ENCODE assay signal across 16 cellular contexts in genomic region chr14:83217492-83217891, GRCh38.
A peak's percentile ranks its signal among the peaks of the same experiment; 100 is the strongest.
DNase-seq lines count a peak whose midpoint lies in the region; ATAC-seq and TF ChIP-seq lines count a peak whose summit lies in the region.
"Had no signal": no experiment of that assay in that cellular context is flagged by ENCODE, and none has a peak within 500 bp of the region (broad histone marks: within the 10 kb centered on the region; RNA-seq: fewer than 3 reads in every experiment).

No MANE protein-coding gene starts in this region.

- H3K4me1 Mint-ChIP-seq in MCF 10A (ENCODE audit: insufficient read depth, unreplicated experiment) = peaks cover 12% of the 10 kb centered on the region

- in situ Hi-C loops in mammary epithelial cell (cut with MboI; ENCODE audit: low sequenced_read_pairs in 2 of 2) = no loop called here

- H3K79me2 ChIP-seq in mammary epithelial cell (ENCODE audit: insufficient read depth, low read length) = no peaks in the 10 kb centered on the region

- H3K36me3 ChIP-seq in mammary epithelial cell (ENCODE audit: insufficient read depth, low read length) (no peaks in the 10 kb centered on the region), aorta (ENCODE audit: control insufficient read depth in 1 of 2, insufficient read depth in 2 of 2, low read length in 1 of 2) (no peaks in the 10 kb centered on the region)
- H3K36me3 ChIP-seq: adrenal gland, HAP-1, spleen had no signal

- intact Hi-C loops in MCF 10A (cut with micrococcal nuclease) (no loop called here), mammary epithelial cell (cut with micrococcal nuclease) (no loop called here), aorta (cut with DNase I) (no loop called here)

- dilution Hi-C loops in mammary epithelial cell (cut with HindIII; ENCODE audit: low sequenced_read_pairs) = no loop called here

- H3K27me3 ChIP-seq in mammary epithelial cell (ENCODE audit: insufficient read depth, low read length) = no peaks in the 10 kb centered on the region
- H3K27me3 ChIP-seq in aorta (ENCODE audit: control insufficient read depth in 1 of 2, insufficient read depth in 2 of 2, low read length in 1 of 2) = no peaks in the 10 kb centered on the region
- H3K27me3 ChIP-seq: adrenal gland, spleen had no signal

- no peak overlapping the region for H3K4me2 ChIP-seq in mammary epithelial cell (ENCODE audit: insufficient read depth, low read depth, low read length)

- BruUV-seq in MCF 10A (replicated peaks; lab: Mats Ljungman, UMichigan) (no TSS peak), mammary epithelial cell (replicated peaks; lab: Mats Ljungman, UMichigan) (no TSS peak)

- no peak overlapping the region for H3K9ac ChIP-seq in mammary epithelial cell (ENCODE audit: insufficient read depth, low read length)

- CTCF ChIA-PET in MCF 10A (lab: Yijun Ruan, JAX) = interaction anchor here (0.6 to 1.1 kb wide), 6 partner anchors 9 to 675 kb away, joined by 3 to 4 read pairs (median 3); no protein-coding TSS in a partner anchor
- CTCF ChIA-PET in mammary epithelial cell (lab: Charles Lee; ENCODE audit: low non-redundant PET) = interaction anchor here (0.6 kb wide), 1 partner anchor 27 kb away, joined by 5 read pairs; no protein-coding TSS in a partner anchor

- TF ChIP-seq CTCF in MCF 10A (IDR thresholded peaks at IDR 0.05; ENCODE audit: unreplicated experiment) (no peak), mammary epithelial cell (conservative IDR thresholded peaks at IDR 0.05 in 1 of 2, IDR thresholded peaks at IDR 0.05 in 1 of 2; ENCODE audit: extremely low read depth in 1 of 2, insufficient read depth in 1 of 2, low read depth in 1 of 2, low read length in 2 of 2) (no peak)

- H3K9me3 ChIP-seq in mammary epithelial cell (replicated peaks; ENCODE audit: insufficient read depth, low read length) (peaks cover 4% of the 10 kb centered on the region), aorta (ENCODE audit: control insufficient read depth, low read length) (no peaks in the 10 kb centered on the region)
- H3K9me3 ChIP-seq: HAP-1 had no signal

- H3K4me3 Mint-ChIP-seq in MCF 10A (ENCODE audit: unreplicated experiment) = no peak overlapping the region

- H3K36me3 Mint-ChIP-seq in MCF 10A (ENCODE audit: insufficient read depth, unreplicated experiment) = peaks cover 5% of the 10 kb centered on the region

- H3K27ac ChIP-seq in mammary epithelial cell (ENCODE audit: insufficient read depth, low read depth, low read length) = no peak overlapping the region
- no peak overlapping the region for H3K27ac ChIP-seq in aorta (ENCODE audit: low read depth in 1 of 2, low read length in 2 of 2)
- H3K27ac ChIP-seq: adrenal gland, spleen had no signal

- no peaks in the 10 kb centered on the region for H3K4me1 ChIP-seq in mammary epithelial cell (ENCODE audit: insufficient read depth, low read length)
- H3K4me1 ChIP-seq in aorta (ENCODE audit: control insufficient read depth in 1 of 2, insufficient read depth in 2 of 2, low read length in 2 of 2) = no peaks in the 10 kb centered on the region
- H3K4me1 ChIP-seq: adrenal gland, HAP-1, spleen had no signal

- H3K27me3 Mint-ChIP-seq in MCF 10A (ENCODE audit: insufficient read depth, unreplicated experiment) = no peaks in the 10 kb centered on the region

- peak; percentile 59 for ATAC-seq in aorta (ENCODE audit: low FRiP score)

- no peak overlapping the region for H2AFZ ChIP-seq in mammary epithelial cell (ENCODE audit: low read depth, low read length)

- DNase-seq in MCF 10A (ENCODE audit: unreplicated experiment) = peak; percentile 94
- no peak for DNase-seq in mammary epithelial cell
- DNase-seq in amniotic epithelial cell (ENCODE audit: low read depth) = peak; percentile 97
- DNase-seq in glomerular visceral epithelial cell (ENCODE audit: extremely low spot score) = peak; percentile 44
- DNase-seq in aorta = peak in 1 of 2 donors; percentile 55
- DNase-seq in NCI-H2227 (lab: John Stamatoyannopoulos, UW; ENCODE audit: unreplicated experiment) = no peak
- no peak for DNase-seq in activated CD4-positive, CD25-positive, alpha-beta regulatory T cell treated with anti-CD3 and anti-CD28 coated beads, Interleukin-2, amount 50 U/mL, for 72 hours
- no peak for DNase-seq in NK-92 treated with Interleukin-12 subunit alpha and Interleukin-12 subunit beta, amount 100 ng/mL, for 24 hours (lab: John Stamatoyannopoulos, UW)
- DNase-seq: ACHN; activated T-cell treated with anti-CD3 and anti-CD28 coated beads, Interleukin-2, amount 50 U/mL, for 1 hour; DMS53; NCI-H2171; spleen; trophoblast cell had no signal

- H3K27ac Mint-ChIP-seq in MCF 10A (ENCODE audit: low read depth, unreplicated experiment) = peak overlapping the region; percentile 57

- H3K4me3 ChIP-seq in mammary epithelial cell (replicated peaks in 1 of 3; ENCODE audit: insufficient read depth in 1 of 3, low read depth in 2 of 3, low read length in 3 of 3) (no peak overlapping the region), aorta (ENCODE audit: low read length in 2 of 2) (no peak overlapping the region)
- H3K4me3 ChIP-seq: adrenal gland, HAP-1 had no signal

- no peaks in the 10 kb centered on the region for H4K20me1 ChIP-seq in mammary epithelial cell (ENCODE audit: insufficient read depth, low read length)

- POLR2A ChIA-PET in MCF 10A (lab: Yijun Ruan, JAX) = interaction anchor here (0.7 to 0.8 kb wide), 2 partner anchors 12 to 211 kb away, joined by 3 read pairs; no protein-coding TSS in a partner anchor

- peaks cover 7% of the 10 kb centered on the region for H3K9me3 Mint-ChIP-seq in MCF 10A (ENCODE audit: unreplicated experiment)

Comparison
In these comparisons a context has a peak if more than half of its experiments do, and no peak if none do; other contexts are left out.
1. DNase-seq: peak in MCF 10A (single experiment), amniotic epithelial cell (single experiment) and glomerular visceral epithelial cell (single experiment); none in mammary epithelial cell (single experiment), NCI-H2227 (single experiment), activated CD4-positive, CD25-positive, alpha-beta regulatory T cell treated with anti-CD3 and anti-CD28 coated beads, Interleukin-2, amount 50 U/mL, for 72 hours (single experiment) and NK-92 treated with Interleukin-12 subunit alpha and Interleukin-12 subunit beta, amount 100 ng/mL, for 24 hours (single experiment).